ENCODE assay signal across 7 cellular contexts in genomic region chr20:30579069-30579468, GRCh38.
A peak's percentile ranks its signal among the peaks of the same experiment; 100 is the strongest.
DNase-seq lines count a peak whose midpoint lies in the region; ATAC-seq and TF ChIP-seq lines count a peak whose summit lies in the region.
"Not testable (repeated sequence)": the region's sequence is repeated elsewhere in the genome, so short reads cannot be mapped to it uniquely, and the experiment has no call there.

No MANE protein-coding gene starts in this region.

- not testable (repeated sequence) for H3K4me1 Mint-ChIP-seq in GM23338

- not testable (repeated sequence) for H2AFZ ChIP-seq in GM23338

- intact Hi-C loops in heart left ventricle (cut with DNase I); lower lobe of right lung (cut with DNase I): not testable (repeated sequence)

- H3K9me3 Mint-ChIP-seq in GM23338: not testable (repeated sequence)

- H3K9me3 ChIP-seq in heart left ventricle; lower lobe of right lung; skeletal muscle tissue (ENCODE audit: control insufficient read depth in 3 of 3, low read length in 3 of 3): not testable (repeated sequence)

- DNase-seq in GM23338 (ENCODE audit: low spot score); heart left ventricle; lower lobe of right lung: not testable (repeated sequence)
- DNase-seq in OCI-M1 (lab: John Stamatoyannopoulos, UW) (peak; percentile 24), SW480 (ENCODE audit: low spot score) (peak; percentile 26), dermis blood vessel endothelial cell (peak; percentile 6)

- H3K4me1 ChIP-seq in GM23338 (ENCODE audit: insufficient read depth); heart left ventricle; lower lobe of right lung; skeletal muscle tissue (ENCODE audit: control insufficient read depth in 3 of 3, insufficient read depth in 3 of 3, low read length in 3 of 3): not testable (repeated sequence)

- not testable (repeated sequence) for H4K20me1 ChIP-seq in GM23338 (replicated peaks; ENCODE audit: insufficient read depth)

- H3K9me2 ChIP-seq in GM23338 (ENCODE audit: insufficient read depth): not testable (repeated sequence)

- not testable (repeated sequence) for H3K79me2 ChIP-seq in GM23338 (replicated peaks; ENCODE audit: insufficient read depth)

- not testable (repeated sequence) for H3K27me3 Mint-ChIP-seq in GM23338 (ENCODE audit: insufficient read depth, low read depth, poor library complexity)

- H3K4me3 ChIP-seq in GM23338: peak overlapping the region; percentile 65
- H3K4me3 ChIP-seq in heart left ventricle: peak overlapping the region in 11 of 12 donors; percentile 22 to 71 (median 52)
- H3K4me3 ChIP-seq in lower lobe of right lung: peak overlapping the region; percentile 56
- peak overlapping the region in 2 of 3 donors; percentile 13 to 84 for H3K4me3 ChIP-seq in skeletal muscle tissue (ENCODE audit: low read length in 3 of 3)

- peak overlapping the region; percentile 75 for H3K4me2 ChIP-seq in GM23338

- H3K9ac ChIP-seq in skeletal muscle tissue (ENCODE audit: low read depth in 1 of 3, low read length in 3 of 3): not testable (repeated sequence)

- H3F3A ChIP-seq in GM23338 (replicated peaks; ENCODE audit: low read depth): not testable (repeated sequence)

- WGBS in heart left ventricle, 4 donors: 19 to 62% (median 56%) methylated on average over 4 to 6 of the region's 6 CpGs

- not testable (repeated sequence) for H3K36me3 Mint-ChIP-seq in GM23338 (ENCODE audit: low read depth)

- not testable (repeated sequence) for TF ChIP-seq POLR2A in heart left ventricle (IDR thresholded peaks at IDR 0.05)

- peak overlapping the region; percentile 94 for H3K27ac Mint-ChIP-seq in GM23338

- TF ChIP-seq CTCF in GM23338 (conservative IDR thresholded peaks at IDR 0.05; ENCODE audit: low read depth in 2 of 2); heart left ventricle (IDR thresholded peaks at IDR 0.05); lower lobe of right lung (IDR thresholded peaks at IDR 0.05): not testable (repeated sequence)

- peak overlapping the region; percentile 94 for H3K4me3 Mint-ChIP-seq in GM23338

- H3K27me3 ChIP-seq in GM23338 (ENCODE audit: insufficient read depth): peaks cover 17% of the 10 kb centered on the region
- not testable (repeated sequence) for H3K27me3 ChIP-seq in heart left ventricle; lower lobe of right lung (ENCODE audit: low read depth); skeletal muscle tissue (ENCODE audit: control insufficient read depth in 3 of 3, insufficient read depth in 3 of 3, low read length in 3 of 3)

- H3K27ac ChIP-seq in GM23338 (ENCODE audit: low read depth); lower lobe of right lung; skeletal muscle tissue (ENCODE audit: low read depth, low read length): not testable (repeated sequence)
- peak overlapping the region in 1 of 12 donors; percentile 71 for H3K27ac ChIP-seq in heart left ventricle

- not testable (repeated sequence) for ATAC-seq in GM23338, heart left ventricle, lower lobe of right lung

- H3K36me3 ChIP-seq in GM23338 (ENCODE audit: insufficient read depth); heart left ventricle; lower lobe of right lung; skeletal muscle tissue (ENCODE audit: control insufficient read depth in 3 of 3, insufficient read depth in 3 of 3, low read length in 3 of 3): not testable (repeated sequence)
